ENCODE assay signal across 1 cellular context in the genomic region with DNA sequence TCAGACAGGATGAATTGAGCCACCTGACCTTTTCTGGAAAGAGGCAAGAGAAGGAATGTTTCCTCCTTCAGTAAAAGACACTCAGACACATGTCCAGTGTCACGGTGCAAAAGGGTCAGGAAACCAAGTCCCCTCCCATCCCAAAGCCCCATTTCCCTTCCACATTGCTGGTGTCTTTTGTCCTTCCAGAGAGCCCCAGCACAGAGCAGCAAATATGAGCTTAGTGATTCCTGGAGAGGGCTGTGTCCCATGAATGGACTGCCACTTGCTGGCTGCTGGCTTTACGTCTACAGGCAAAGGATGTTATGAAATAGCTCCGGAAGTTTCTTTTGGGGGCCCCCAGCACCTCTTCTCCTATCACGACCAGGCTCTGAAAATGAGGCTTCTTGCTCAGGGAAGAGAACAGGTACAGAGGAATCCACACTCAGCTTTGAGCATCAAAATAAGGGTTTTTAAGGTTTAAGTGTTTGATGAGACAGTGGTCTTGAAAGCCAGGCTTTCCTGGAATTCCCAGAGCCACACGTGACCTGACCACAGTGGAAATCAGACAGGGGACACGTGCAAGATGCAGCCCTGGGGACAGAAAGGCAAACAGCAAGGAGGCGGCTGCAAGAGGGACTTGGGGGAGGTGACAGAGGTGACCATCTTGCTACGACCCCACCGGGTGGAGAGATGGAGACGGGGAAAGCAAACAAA.
TF ChIP-seq lines count a peak whose summit lies in the region.

No MANE protein-coding gene starts in this region.

TF ChIP-seq in K562, 482 proteins besides CTCF, POLR2A, EP300 and RAD21 (continued from another document):
- TF ChIP-seq CLOCK (CRISPR knock-in tag; IDR thresholded peaks at IDR 0.05; ENCODE audit: borderline replicate concordance) (no peak), MCM2 (IDR thresholded peaks at IDR 0.05; ENCODE audit: low read depth) (no peak), ZC3H8 (IDR thresholded peaks at IDR 0.05) (no peak), ZNF644 (tag; IDR thresholded peaks at IDR 0.05; ENCODE audit: low read depth) (0 out of 2 replicates have a peak, but pooled peaks have one; percentile 16), RCOR1 (IDR thresholded peaks at IDR 0.05; ENCODE audit: borderline replicate concordance in 1 of 2, low read depth in 2 of 2, low read length in 2 of 2) (0 out of 4 replicates have a peak, but pooled peaks of 1 of the 2 experiments have one; percentile 14), ZNF778 (CRISPR knock-in tag; IDR thresholded peaks at IDR 0.05) (no peak), ZNF197 (CRISPR knock-in tag; IDR thresholded peaks at IDR 0.05; ENCODE audit: low read depth) (0 out of 2 replicates have a peak, but pooled peaks have one; percentile 24), ETV6 (IDR thresholded peaks at IDR 0.05; ENCODE audit: borderline replicate concordance in 1 of 2, low read depth in 2 of 2, low read length in 1 of 2) (no peak), ETV6 (CRISPR knock-in tag; IDR thresholded peaks at IDR 0.05; ENCODE audit: borderline replicate concordance) (no peak), ZBTB1 (CRISPR knock-in tag; IDR thresholded peaks at IDR 0.05; ENCODE audit: borderline replicate concordance, low read depth) (no peak), MAFG (tag; conservative IDR thresholded peaks at IDR 0.05) (no peak), DPF2 (IDR thresholded peaks at IDR 0.05) (peak; percentile 47), ZNF165 (CRISPR knock-in tag; IDR thresholded peaks at IDR 0.05; ENCODE audit: borderline replicate concordance) (no peak), BACH1 (tag; IDR thresholded peaks at IDR 0.05) (peak; percentile 15; the same call in 1 of the 2 replicates), ZNF232 (CRISPR knock-in tag; IDR thresholded peaks at IDR 0.05) (no peak), ZNF830 (CRISPR knock-in tag; IDR thresholded peaks at IDR 0.05) (no peak)
- TF ChIP-seq, protein P1, sequence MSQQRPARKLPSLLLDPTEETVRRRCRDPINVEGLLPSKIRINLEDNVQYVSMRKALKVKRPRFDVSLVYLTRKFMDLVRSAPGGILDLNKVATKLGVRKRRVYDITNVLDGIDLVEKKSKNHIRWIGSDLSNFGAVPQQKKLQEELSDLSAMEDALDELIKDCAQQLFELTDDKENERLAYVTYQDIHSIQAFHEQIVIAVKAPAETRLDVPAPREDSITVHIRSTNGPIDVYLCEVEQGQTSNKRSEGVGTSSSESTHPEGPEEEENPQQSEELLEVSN (IDR thresholded peaks at IDR 0.05; ENCODE audit: borderline replicate concordance in 1 of 2, extremely low read depth in 1 of 2, insufficient read depth in 1 of 2, insufficient read length in 1 of 2, low read depth in 1 of 2, low read length in 1 of 2, poor library complexity in 1 of 2, severe bottlenecking in 1 of 2) = no peak
- TF ChIP-seq, protein P2, sequence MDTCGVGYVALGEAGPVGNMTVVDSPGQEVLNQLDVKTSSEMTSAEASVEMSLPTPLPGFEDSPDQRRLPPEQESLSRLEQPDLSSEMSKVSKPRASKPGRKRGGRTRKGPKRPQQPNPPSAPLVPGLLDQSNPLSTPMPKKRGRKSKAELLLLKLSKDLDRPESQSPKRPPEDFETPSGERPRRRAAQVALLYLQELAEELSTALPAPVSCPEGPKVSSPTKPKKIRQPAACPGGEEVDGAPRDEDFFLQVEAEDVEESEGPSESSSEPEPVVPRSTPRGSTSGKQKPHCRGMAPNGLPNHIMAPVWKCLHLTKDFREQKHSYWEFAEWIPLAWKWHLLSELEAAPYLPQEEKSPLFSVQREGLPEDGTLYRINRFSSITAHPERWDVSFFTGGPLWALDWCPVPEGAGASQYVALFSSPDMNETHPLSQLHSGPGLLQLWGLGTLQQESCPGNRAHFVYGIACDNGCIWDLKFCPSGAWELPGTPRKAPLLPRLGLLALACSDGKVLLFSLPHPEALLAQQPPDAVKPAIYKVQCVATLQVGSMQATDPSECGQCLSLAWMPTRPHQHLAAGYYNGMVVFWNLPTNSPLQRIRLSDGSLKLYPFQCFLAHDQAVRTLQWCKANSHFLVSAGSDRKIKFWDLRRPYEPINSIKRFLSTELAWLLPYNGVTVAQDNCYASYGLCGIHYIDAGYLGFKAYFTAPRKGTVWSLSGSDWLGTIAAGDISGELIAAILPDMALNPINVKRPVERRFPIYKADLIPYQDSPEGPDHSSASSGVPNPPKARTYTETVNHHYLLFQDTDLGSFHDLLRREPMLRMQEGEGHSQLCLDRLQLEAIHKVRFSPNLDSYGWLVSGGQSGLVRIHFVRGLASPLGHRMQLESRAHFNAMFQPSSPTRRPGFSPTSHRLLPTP (IDR thresholded peaks at IDR 0.05; ENCODE audit: borderline replicate concordance, extremely low read depth, insufficient read length) = no peak
